14 cellular contexts compared by ENCODE assay signal in the genomic region with DNA sequence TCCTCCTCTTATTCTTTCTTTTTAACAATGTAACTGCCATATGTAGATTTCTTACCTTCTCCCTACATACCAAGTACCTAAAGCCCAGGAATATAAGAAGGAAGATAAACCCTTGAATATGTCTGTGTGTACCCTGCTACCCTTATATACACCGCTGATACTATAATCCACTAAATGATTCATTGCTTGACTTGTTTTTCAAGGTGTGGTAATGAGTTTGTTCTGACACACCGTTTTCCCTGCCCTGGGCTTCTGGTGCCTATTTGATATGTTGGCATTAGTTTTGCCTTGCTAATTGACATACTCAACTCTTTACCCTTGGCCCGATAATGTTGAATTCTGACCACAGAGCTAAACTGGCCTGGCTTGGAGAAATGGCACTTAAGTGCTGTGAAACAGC.
"Had no signal": no experiment of that assay in that cellular context is flagged by ENCODE, and none has a peak within 500 bp of the region (broad histone marks: within the 10 kb centered on the region; RNA-seq: fewer than 3 reads in every experiment).

No MANE protein-coding gene starts in this region.

- H3K27ac ChIP-seq: colonic mucosa, gastroesophageal sphincter, heart right ventricle, right atrium auricular region, testis, upper lobe of right lung had no signal

- H3K36me3 ChIP-seq: colonic mucosa, gastroesophageal sphincter, heart right ventricle, right atrium auricular region, upper lobe of right lung had no signal

- H3K9me3 ChIP-seq: colonic mucosa, heart right ventricle, right atrium auricular region, testis, upper lobe of right lung had no signal

- H3K27ac Mint-ChIP-seq: activated naive CD4-positive, alpha-beta T cell treated with anti-CD3 and anti-CD28 coated beads, Interleukin-2, amount 50 U/mL, for 72 hours; stimulated activated naive CD8-positive, alpha-beta T cell treated with anti-CD3 and anti-CD28 coated beads, Interleukin-15, Interleukin-2, amounts not matched to agents 100 ng/mL and 50 ng/mL, for 24 hours had no signal

- H3K4me3 ChIP-seq: colonic mucosa, gastroesophageal sphincter, heart right ventricle, right atrium auricular region, testis, upper lobe of right lung had no signal

- H3K27me3 Mint-ChIP-seq: natural killer cell treated with Interleukin-12 subunit alpha and Interleukin-12 subunit beta and Interleukin-15 and Interleukin-18, amount 100 ng/mL, for 72 hours; stimulated activated naive CD8-positive, alpha-beta T cell treated with anti-CD3 and anti-CD28 coated beads, Interleukin-15, Interleukin-2, amounts not matched to agents 100 ng/mL and 50 ng/mL, for 24 hours had no signal

- H3K4me3 Mint-ChIP-seq: natural killer cell treated with Interleukin-12 subunit alpha and Interleukin-12 subunit beta and Interleukin-15 and Interleukin-18, amount 100 ng/mL, for 72 hours; stimulated activated naive CD8-positive, alpha-beta T cell treated with anti-CD3 and anti-CD28 coated beads, Interleukin-15, Interleukin-2, amounts not matched to agents 100 ng/mL and 50 ng/mL, for 24 hours had no signal

- DNase-seq: activated CD4-positive, alpha-beta T cell treated with anti-CD3 and anti-CD28 coated beads, Interleukin-2, amount 50 U/mL, for 4 hours; activated T-cell treated with anti-CD3 and anti-CD28 coated beads for 4 hours; central memory CD4-positive, alpha-beta T cell; colonic mucosa; heart right ventricle; stimulated activated CD4-positive, alpha-beta T cell treated with anti-CD3 and anti-CD28 coated beads, Interleukin-2, amount 100 ng/mL, for 48 hours; testis; upper lobe of right lung had no signal

- H3K4me1 ChIP-seq: colonic mucosa, gastroesophageal sphincter, heart right ventricle, right atrium auricular region, testis, upper lobe of right lung had no signal

- H3K27me3 ChIP-seq: colonic mucosa, gastroesophageal sphincter, right atrium auricular region, testis, upper lobe of right lung had no signal

- ATAC-seq: activated naive CD4-positive, alpha-beta T cell treated with anti-CD3 and anti-CD28 coated beads, Interleukin-2, amount 50 U/mL, for 72 hours; gastroesophageal sphincter; heart right ventricle; left lobe of liver; natural killer cell treated with Interleukin-12 subunit alpha and Interleukin-12 subunit beta and Interleukin-15 and Interleukin-18, amount 100 ng/mL, for 72 hours; upper lobe of right lung had no signal

- H3K9me3 Mint-ChIP-seq: natural killer cell treated with Interleukin-12 subunit alpha and Interleukin-12 subunit beta and Interleukin-15 and Interleukin-18, amount 100 ng/mL, for 72 hours; stimulated activated naive CD8-positive, alpha-beta T cell treated with anti-CD3 and anti-CD28 coated beads, Interleukin-15, Interleukin-2, amounts not matched to agents 100 ng/mL and 50 ng/mL, for 24 hours had no signal
